9 cellular contexts compared by ENCODE assay signal in the genomic region with DNA sequence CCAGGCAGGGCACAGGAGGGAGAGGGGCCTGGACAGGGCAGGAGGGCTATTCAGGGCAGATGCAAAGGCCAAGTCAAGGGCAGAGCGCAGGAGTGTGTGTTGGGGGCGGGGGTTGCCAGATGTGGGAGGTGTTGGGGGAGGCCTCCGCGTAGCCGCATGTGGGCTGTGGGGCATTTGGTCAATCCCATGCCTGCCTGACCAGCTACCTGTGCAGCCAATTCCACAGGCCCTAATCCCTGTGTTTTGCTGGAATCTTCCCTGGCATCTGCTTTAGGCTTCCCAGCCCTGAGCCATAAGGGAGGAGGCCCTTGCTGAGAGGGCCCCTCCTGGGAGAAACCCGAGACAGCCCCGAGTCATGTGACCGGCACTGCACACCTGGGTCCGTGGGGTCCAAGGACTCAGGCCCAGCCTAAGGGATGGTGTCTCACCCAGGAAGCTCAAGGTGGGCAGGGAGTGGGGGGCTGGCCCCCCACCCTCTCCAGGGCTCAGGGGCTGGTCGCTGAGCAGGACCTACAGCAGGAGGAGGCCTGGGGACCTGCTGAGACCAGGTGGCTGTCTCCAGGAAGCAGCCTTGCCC. TPM values are rescaled to one million over a fixed set of nuclear protein-coding genes. Genes with fewer than 3 reads are reported as not detected.
DNase-seq lines count a peak whose midpoint lies in the region; ATAC-seq, FAIRE-seq and TF ChIP-seq lines count a peak whose summit lies in the region.
"Had no signal": no experiment of that assay in that cellular context is flagged by ENCODE, and none has a peak within 500 bp of the region (broad histone marks: within the 10 kb centered on the region; RNA-seq: fewer than 3 reads in every experiment).

No MANE protein-coding gene starts in this region.

- intact Hi-C loops in sciatic nerve (cut with DNase I) = no loop called here

- no peak for TF ChIP-seq CTCF in GM12875 (IDR thresholded peaks at IDR 0.05; ENCODE audit: borderline replicate concordance, insufficient read depth, low read depth, low read length)

- H3K9me3 ChIP-seq in effector memory CD4-positive, alpha-beta T cell (ENCODE audit: control insufficient read depth, low read length) = no peaks in the 10 kb centered on the region

- peak overlapping the region; percentile 26 for H3K4me3 ChIP-seq in GM12875 (ENCODE audit: low read depth, low read length)
- H3K4me3 ChIP-seq in effector memory CD4-positive, alpha-beta T cell (ENCODE audit: insufficient read depth, low read depth, low read length, poor library complexity, severe bottlenecking) = no peak overlapping the region

- H3K4me1 ChIP-seq in effector memory CD4-positive, alpha-beta T cell (ENCODE audit: control insufficient read depth, insufficient read depth, low read length, poor library complexity, severe bottlenecking) = peaks cover 68% of the 10 kb centered on the region

- FAIRE-seq in RCC 7860 (lab: Jason Lieb, UNC) = no peak
- FAIRE-seq: keratinocyte had no signal

- DNase-seq in NCI-H2107 treated with DMSO at 0.1 percent for 48 hours (lab: John Stamatoyannopoulos, UW; ENCODE audit: unreplicated experiment) (peak; percentile 63), sciatic nerve (ENCODE audit: low spot score) (no peak), H4 (ENCODE audit: low spot score) (no peak), RCC 7860 (ENCODE audit: low spot score) (no peak), RKO (ENCODE audit: low spot score) (no peak)
- DNase-seq in effector memory CD4-positive, alpha-beta T cell = no peak

- ATAC-seq in GM21717 (IDR thresholded peaks at IDR 0.05; ENCODE audit: unreplicated experiment) (peak; percentile 23), sciatic nerve (peak; percentile 14)

- peak overlapping the region; percentile 99 for H3K27ac ChIP-seq in effector memory CD4-positive, alpha-beta T cell (ENCODE audit: insufficient read depth, low read length, poor library complexity, severe bottlenecking)

- H3K36me3 ChIP-seq in effector memory CD4-positive, alpha-beta T cell (ENCODE audit: control insufficient read depth, insufficient read depth, low read length) = no peaks in the 10 kb centered on the region

- H3K27me3 ChIP-seq in effector memory CD4-positive, alpha-beta T cell (replicated peaks; ENCODE audit: control insufficient read depth, insufficient read depth, low read length, poor library complexity, severe bottlenecking) = no peaks in the 10 kb centered on the region

RNA-seq across cellular contexts. Expression of a gene that starts 20.3 kb away (rescaled TPM):
- total RNA-seq in sciatic nerve = 16.1 TPM
- total RNA-seq in H4 (2014; rRNA removed; shearing (Covaris generic)) = 1.1 and 2.0 TPM in 2 replicates

RNA-seq across cellular contexts. Expression of a gene that starts 33.5 kb away (rescaled TPM):
- total RNA-seq in sciatic nerve = 24.7 TPM
- 13.8 and 14.2 TPM in 2 replicates for total RNA-seq in H4 (2014; rRNA removed; shearing (Covaris generic))

RNA-seq across cellular contexts. Expression of a gene that starts 42.1 kb away (rescaled TPM):
- not detected for total RNA-seq in sciatic nerve
- not detected in 2 replicates for total RNA-seq in H4 (2014; rRNA removed; shearing (Covaris generic))

RNA-seq across cellular contexts. Expression of a gene that starts 45.7 kb away (rescaled TPM):
- total RNA-seq in sciatic nerve = 5.7 TPM
- 13.9 and 15.0 TPM in 2 replicates for total RNA-seq in H4 (2014; rRNA removed; shearing (Covaris generic))

RNA-seq across cellular contexts. Expression of a gene that starts 47.6 kb away (rescaled TPM):
- 17.8 TPM for total RNA-seq in sciatic nerve
- total RNA-seq in H4 (2014; rRNA removed; shearing (Covaris generic)) = 2.9 and 4.9 TPM in 2 replicates
